In genomic region chr6:13814938-13815575, GRCh38 we compare ENCODE assay signal across 8 cellular contexts. TPM values are rescaled to one million over a fixed set of nuclear protein-coding genes. Genes with fewer than 3 reads are reported as not detected.
DNase-seq lines count a peak whose midpoint lies in the region; ATAC-seq and TF ChIP-seq lines count a peak whose summit lies in the region.

No MANE protein-coding gene starts in this region.

- peak; percentile 75 for DNase-seq in GM12865 (ENCODE audit: low read depth)
- peak; percentile 32 for DNase-seq in NCI-H2227 treated with DMSO at 0.1 percent for 48 hours (lab: John Stamatoyannopoulos, UW)
- peak in 1 of 2 donors; percentile 25 for DNase-seq in cardiac fibroblast (ENCODE audit: low read depth in 2 of 2)
- DNase-seq in occipital lobe (lab: John Stamatoyannopoulos, UW) = no peak
- no peak for DNase-seq in ureter (ENCODE audit: low spot score)

- ATAC-seq in HG02571 (IDR thresholded peaks at IDR 0.05; ENCODE audit: unreplicated experiment) = no peak
- ATAC-seq in HG03432 (IDR thresholded peaks at IDR 0.05; ENCODE audit: unreplicated experiment) = no peak

- H3K4me3 ChIP-seq in GM12865 (ENCODE audit: low read depth, low read length) = peak overlapping the region; percentile 89
- peak overlapping the region; percentile 47 to 82 for H3K4me3 ChIP-seq in cardiac fibroblast (replicated peaks in 1 of 2; ENCODE audit: low read depth in 2 of 2, low read length in 2 of 2)
- peak overlapping the region; percentile 72 to 97 for H3K4me3 ChIP-seq in muscle layer of colon (ENCODE audit: low read depth in 1 of 2, low read length in 2 of 2)

- H3K36me3 ChIP-seq in muscle layer of colon (ENCODE audit: insufficient read depth, low read length) = no peaks in the 10 kb centered on the region

- no peaks in the 10 kb centered on the region for H3K9me3 ChIP-seq in muscle layer of colon (ENCODE audit: low read length)

- TF ChIP-seq CTCF in GM12865 (IDR thresholded peaks at IDR 0.05; ENCODE audit: insufficient read depth, low read depth, low read length, missing control alignments) (no peak), cardiac fibroblast (IDR thresholded peaks at IDR 0.05; ENCODE audit: low read depth, low read length) (no peak)

- peak overlapping the region; percentile 82 for H3K9ac ChIP-seq in muscle layer of colon (ENCODE audit: low read length)

- no peaks in the 10 kb centered on the region for H3K27me3 ChIP-seq in muscle layer of colon (ENCODE audit: control insufficient read depth in 1 of 2, insufficient read depth in 2 of 2, low read length in 2 of 2)

- H3K27ac ChIP-seq in muscle layer of colon (ENCODE audit: low read depth, low read length) = peak overlapping the region; percentile 82

- H3K4me1 ChIP-seq in muscle layer of colon (ENCODE audit: insufficient read depth, low read length) = peaks cover 32% of the 10 kb centered on the region

RNA-seq across cellular contexts. Expression of gene MCUR1, which starts 0.7 kb away (rescaled TPM):
- total RNA-seq in occipital lobe = 34.6 TPM
- total RNA-seq in ureter = 19.3 TPM

Comparison
In these comparisons a context has a peak if more than half of its experiments do, and no peak if none do; other contexts are left out.
1. DNase-seq: peak in GM12865 (single experiment) and NCI-H2227 treated with DMSO at 0.1 percent for 48 hours (single experiment); none in occipital lobe (single experiment) and ureter (single experiment).
2. Peak in every context shown above with its lines, with median percentiles within 50 percentile points of each other: H3K4me3 ChIP-seq.